Comparison of ENCODE assay signal across 1 cellular context in the genomic region with DNA sequence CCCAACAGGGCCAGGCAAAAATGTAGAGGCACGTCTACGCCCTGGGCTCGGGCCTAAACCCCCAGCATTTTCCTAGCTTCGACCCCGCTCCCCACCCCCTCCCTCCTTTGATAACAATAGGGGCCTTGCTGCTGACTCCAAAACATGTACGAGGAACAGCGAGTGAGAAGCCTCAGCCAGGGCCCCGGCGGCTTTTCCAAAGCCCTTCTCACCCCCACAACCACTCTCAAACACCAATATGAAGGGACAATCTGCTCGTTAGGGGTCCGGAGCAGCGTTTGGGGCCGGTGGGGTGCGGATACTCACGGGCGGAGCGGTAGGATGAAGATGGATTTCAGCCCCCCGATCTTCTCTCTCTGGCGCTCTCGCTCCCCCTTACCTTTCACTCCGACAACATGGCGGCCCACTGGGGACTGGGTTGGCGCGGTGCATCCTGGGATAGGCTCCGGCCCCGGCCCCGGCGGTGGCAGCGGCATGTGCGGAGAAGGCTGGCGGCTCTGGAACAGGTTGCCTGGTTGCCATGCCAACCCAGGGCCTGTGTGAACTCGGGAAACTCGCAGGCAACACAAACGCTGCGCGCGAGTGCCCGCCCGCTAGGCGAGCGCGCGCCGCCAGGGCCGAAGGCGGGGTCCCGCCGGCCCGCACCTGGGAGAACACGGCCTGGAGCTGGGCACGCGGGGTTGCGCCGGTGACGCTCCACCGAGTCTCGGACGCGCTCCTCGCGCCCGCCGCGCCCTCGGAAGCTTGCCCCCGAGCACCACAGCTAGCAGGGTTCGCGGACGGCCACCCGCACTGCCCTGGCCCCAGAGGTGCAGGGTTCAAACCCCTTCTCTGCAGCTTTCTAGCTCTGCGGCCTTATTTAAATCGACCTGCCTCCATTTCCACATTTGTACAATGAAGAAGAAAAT.
A peak's percentile ranks its signal among the peaks of the same experiment; 100 is the strongest.
TF ChIP-seq lines count a peak whose summit lies in the region.

A gene with protein sequence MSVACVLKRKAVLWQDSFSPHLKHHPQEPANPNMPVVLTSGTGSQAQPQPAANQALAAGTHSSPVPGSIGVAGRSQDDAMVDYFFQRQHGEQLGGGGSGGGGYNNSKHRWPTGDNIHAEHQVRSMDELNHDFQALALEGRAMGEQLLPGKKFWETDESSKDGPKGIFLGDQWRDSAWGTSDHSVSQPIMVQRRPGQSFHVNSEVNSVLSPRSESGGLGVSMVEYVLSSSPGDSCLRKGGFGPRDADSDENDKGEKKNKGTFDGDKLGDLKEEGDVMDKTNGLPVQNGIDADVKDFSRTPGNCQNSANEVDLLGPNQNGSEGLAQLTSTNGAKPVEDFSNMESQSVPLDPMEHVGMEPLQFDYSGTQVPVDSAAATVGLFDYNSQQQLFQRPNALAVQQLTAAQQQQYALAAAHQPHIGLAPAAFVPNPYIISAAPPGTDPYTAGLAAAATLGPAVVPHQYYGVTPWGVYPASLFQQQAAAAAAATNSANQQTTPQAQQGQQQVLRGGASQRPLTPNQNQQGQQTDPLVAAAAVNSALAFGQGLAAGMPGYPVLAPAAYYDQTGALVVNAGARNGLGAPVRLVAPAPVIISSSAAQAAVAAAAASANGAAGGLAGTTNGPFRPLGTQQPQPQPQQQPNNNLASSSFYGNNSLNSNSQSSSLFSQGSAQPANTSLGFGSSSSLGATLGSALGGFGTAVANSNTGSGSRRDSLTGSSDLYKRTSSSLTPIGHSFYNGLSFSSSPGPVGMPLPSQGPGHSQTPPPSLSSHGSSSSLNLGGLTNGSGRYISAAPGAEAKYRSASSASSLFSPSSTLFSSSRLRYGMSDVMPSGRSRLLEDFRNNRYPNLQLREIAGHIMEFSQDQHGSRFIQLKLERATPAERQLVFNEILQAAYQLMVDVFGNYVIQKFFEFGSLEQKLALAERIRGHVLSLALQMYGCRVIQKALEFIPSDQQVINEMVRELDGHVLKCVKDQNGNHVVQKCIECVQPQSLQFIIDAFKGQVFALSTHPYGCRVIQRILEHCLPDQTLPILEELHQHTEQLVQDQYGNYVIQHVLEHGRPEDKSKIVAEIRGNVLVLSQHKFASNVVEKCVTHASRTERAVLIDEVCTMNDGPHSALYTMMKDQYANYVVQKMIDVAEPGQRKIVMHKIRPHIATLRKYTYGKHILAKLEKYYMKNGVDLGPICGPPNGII (minus strand): TSS at position 408 of the 908 bp plus-strand sequence. CDS start 6,151 bp downstream, outside the sequence.

TF ChIP-seq in HepG2, 621 proteins besides CTCF, POLR2A, EP300 and RAD21 (continued from another document and continues in another):
- TF ChIP-seq NAIF1 (CRISPR knock-in tag; IDR thresholded peaks at IDR 0.05; ENCODE audit: borderline replicate concordance) = peak; percentile 93
- no peak for TF ChIP-seq RCOR2 (CRISPR knock-in tag; IDR thresholded peaks at IDR 0.05)
- no peak for TF ChIP-seq ZNF431 (CRISPR knock-in tag; IDR thresholded peaks at IDR 0.05; ENCODE audit: borderline replicate concordance, low read depth)
- no peak for TF ChIP-seq HNF4G (IDR thresholded peaks at IDR 0.05; ENCODE audit: borderline replicate concordance, low read depth, low read length)
- TF ChIP-seq HNF4G (CRISPR knock-in tag; IDR thresholded peaks at IDR 0.05; ENCODE audit: borderline replicate concordance, low read depth) = peak; percentile 42; the same call in 1 of the 2 replicates
- 0 out of 2 replicates have a peak, but pooled peaks have one; percentile 36 for TF ChIP-seq KDM5A (IDR thresholded peaks at IDR 0.05; ENCODE audit: borderline replicate concordance, low read length)
- TF ChIP-seq TOE1 (CRISPR knock-in tag; IDR thresholded peaks at IDR 0.05) = no peak
- TF ChIP-seq MZF1 (CRISPR knock-in tag; IDR thresholded peaks at IDR 0.05; ENCODE audit: borderline replicate concordance) = 0 out of 2 replicates have a peak, but pooled peaks have one; percentile 57
- TF ChIP-seq SRSF1 (optimal IDR thresholded peaks at IDR 0.05; ENCODE audit: low read depth, low read length) = peak; percentile 76
- TF ChIP-seq ZNF34 (CRISPR knock-in tag; IDR thresholded peaks at IDR 0.05; ENCODE audit: borderline replicate concordance) = 0 out of 2 replicates have a peak, but pooled peaks have one; percentile 70
- no peak for TF ChIP-seq ZNF33B (CRISPR knock-in tag; IDR thresholded peaks at IDR 0.05)
- peak; percentile 63 for TF ChIP-seq SOX5 (CRISPR knock-in tag; IDR thresholded peaks at IDR 0.05; ENCODE audit: borderline replicate concordance)
- TF ChIP-seq NFATC3 (CRISPR knock-in tag; IDR thresholded peaks at IDR 0.05) = no peak
- peak; percentile 14; the same call in 1 of the 2 replicates for TF ChIP-seq ZC3H4 (CRISPR knock-in tag; IDR thresholded peaks at IDR 0.05; ENCODE audit: borderline replicate concordance)
- TF ChIP-seq TCF12 (IDR thresholded peaks at IDR 0.05) = no peak
- no peak; the same call in 1 of the 2 replicates for TF ChIP-seq TCF12 (CRISPR knock-in tag; IDR thresholded peaks at IDR 0.05)
- no peak for TF ChIP-seq FOSL2 (CRISPR knock-in tag; IDR thresholded peaks at IDR 0.05)
- TF ChIP-seq, protein P1, sequence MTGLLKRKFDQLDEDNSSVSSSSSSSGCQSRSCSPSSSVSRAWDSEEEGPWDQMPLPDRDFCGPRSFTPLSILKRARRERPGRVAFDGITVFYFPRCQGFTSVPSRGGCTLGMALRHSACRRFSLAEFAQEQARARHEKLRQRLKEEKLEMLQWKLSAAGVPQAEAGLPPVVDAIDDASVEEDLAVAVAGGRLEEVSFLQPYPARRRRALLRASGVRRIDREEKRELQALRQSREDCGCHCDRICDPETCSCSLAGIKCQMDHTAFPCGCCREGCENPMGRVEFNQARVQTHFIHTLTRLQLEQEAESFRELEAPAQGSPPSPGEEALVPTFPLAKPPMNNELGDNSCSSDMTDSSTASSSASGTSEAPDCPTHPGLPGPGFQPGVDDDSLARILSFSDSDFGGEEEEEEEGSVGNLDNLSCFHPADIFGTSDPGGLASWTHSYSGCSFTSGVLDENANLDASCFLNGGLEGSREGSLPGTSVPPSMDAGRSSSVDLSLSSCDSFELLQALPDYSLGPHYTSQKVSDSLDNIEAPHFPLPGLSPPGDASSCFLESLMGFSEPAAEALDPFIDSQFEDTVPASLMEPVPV (CRISPR knock-in tag; IDR thresholded peaks at IDR 0.05) = no peak
- TF ChIP-seq SMAD9 (CRISPR knock-in tag; IDR thresholded peaks at IDR 0.05) = no peak
- TF ChIP-seq, protein P2, sequence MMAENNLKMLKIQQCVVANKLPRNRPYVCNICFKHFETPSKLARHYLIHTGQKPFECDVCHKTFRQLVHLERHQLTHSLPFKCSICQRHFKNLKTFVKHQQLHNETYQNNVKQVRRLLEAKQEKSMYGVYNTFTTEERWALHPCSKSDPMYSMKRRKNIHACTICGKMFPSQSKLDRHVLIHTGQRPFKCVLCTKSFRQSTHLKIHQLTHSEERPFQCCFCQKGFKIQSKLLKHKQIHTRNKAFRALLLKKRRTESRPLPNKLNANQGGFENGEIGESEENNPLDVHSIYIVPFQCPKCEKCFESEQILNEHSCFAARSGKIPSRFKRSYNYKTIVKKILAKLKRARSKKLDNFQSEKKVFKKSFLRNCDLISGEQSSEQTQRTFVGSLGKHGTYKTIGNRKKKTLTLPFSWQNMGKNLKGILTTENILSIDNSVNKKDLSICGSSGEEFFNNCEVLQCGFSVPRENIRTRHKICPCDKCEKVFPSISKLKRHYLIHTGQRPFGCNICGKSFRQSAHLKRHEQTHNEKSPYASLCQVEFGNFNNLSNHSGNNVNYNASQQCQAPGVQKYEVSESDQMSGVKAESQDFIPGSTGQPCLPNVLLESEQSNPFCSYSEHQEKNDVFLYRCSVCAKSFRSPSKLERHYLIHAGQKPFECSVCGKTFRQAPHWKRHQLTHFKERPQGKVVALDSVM (CRISPR knock-in tag; IDR thresholded peaks at IDR 0.05) = peak; percentile 63
- no peak for TF ChIP-seq PHB2 (IDR thresholded peaks at IDR 0.05; ENCODE audit: partially characterized antibody)
- TF ChIP-seq, protein P3, sequence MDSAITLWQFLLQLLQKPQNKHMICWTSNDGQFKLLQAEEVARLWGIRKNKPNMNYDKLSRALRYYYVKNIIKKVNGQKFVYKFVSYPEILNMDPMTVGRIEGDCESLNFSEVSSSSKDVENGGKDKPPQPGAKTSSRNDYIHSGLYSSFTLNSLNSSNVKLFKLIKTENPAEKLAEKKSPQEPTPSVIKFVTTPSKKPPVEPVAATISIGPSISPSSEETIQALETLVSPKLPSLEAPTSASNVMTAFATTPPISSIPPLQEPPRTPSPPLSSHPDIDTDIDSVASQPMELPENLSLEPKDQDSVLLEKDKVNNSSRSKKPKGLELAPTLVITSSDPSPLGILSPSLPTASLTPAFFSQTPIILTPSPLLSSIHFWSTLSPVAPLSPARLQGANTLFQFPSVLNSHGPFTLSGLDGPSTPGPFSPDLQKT (CRISPR knock-in tag; IDR thresholded peaks at IDR 0.05; ENCODE audit: borderline replicate concordance) = peak; percentile 22; the same call in 1 of the 2 replicates
- TF ChIP-seq, protein P4, sequence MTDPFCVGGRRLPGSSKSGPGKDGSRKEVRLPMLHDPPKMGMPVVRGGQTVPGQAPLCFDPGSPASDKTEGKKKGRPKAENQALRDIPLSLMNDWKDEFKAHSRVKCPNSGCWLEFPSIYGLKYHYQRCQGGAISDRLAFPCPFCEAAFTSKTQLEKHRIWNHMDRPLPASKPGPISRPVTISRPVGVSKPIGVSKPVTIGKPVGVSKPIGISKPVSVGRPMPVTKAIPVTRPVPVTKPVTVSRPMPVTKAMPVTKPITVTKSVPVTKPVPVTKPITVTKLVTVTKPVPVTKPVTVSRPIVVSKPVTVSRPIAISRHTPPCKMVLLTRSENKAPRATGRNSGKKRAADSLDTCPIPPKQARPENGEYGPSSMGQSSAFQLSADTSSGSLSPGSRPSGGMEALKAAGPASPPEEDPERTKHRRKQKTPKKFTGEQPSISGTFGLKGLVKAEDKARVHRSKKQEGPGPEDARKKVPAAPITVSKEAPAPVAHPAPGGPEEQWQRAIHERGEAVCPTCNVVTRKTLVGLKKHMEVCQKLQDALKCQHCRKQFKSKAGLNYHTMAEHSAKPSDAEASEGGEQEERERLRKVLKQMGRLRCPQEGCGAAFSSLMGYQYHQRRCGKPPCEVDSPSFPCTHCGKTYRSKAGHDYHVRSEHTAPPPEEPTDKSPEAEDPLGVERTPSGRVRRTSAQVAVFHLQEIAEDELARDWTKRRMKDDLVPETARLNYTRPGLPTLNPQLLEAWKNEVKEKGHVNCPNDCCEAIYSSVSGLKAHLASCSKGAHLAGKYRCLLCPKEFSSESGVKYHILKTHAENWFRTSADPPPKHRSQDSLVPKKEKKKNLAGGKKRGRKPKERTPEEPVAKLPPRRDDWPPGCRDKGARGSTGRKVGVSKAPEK (CRISPR knock-in tag; IDR thresholded peaks at IDR 0.05; ENCODE audit: borderline replicate concordance) = no peak
- TF ChIP-seq ZBTB21 (CRISPR knock-in tag; IDR thresholded peaks at IDR 0.05) = no peak
- peak; percentile 73 for TF ChIP-seq DMAP1 (CRISPR knock-in tag; IDR thresholded peaks at IDR 0.05)
- TF ChIP-seq, protein P5, sequence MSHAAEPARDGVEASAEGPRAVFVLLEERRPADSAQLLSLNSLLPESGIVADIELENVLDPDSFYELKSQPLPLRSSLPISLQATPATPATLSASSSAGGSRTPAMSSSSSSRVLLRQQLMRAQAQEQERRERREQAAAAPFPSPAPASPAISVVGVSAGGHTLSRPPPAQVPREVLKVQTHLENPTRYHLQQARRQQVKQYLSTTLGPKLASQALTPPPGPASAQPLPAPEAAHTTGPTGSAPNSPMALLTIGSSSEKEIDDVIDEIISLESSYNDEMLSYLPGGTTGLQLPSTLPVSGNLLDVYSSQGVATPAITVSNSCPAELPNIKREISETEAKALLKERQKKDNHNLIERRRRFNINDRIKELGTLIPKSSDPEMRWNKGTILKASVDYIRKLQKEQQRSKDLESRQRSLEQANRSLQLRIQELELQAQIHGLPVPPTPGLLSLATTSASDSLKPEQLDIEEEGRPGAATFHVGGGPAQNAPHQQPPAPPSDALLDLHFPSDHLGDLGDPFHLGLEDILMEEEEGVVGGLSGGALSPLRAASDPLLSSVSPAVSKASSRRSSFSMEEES (CRISPR knock-in tag; IDR thresholded peaks at IDR 0.05) = no peak
- no peak for TF ChIP-seq PTBP1 (IDR thresholded peaks at IDR 0.05; ENCODE audit: low read depth, low read length, poor library complexity, severe bottlenecking)
- TF ChIP-seq, protein P6, sequence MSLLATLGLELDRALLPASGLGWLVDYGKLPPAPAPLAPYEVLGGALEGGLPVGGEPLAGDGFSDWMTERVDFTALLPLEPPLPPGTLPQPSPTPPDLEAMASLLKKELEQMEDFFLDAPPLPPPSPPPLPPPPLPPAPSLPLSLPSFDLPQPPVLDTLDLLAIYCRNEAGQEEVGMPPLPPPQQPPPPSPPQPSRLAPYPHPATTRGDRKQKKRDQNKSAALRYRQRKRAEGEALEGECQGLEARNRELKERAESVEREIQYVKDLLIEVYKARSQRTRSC (CRISPR knock-in tag; IDR thresholded peaks at IDR 0.05; ENCODE audit: low read depth) = no peak
- TF ChIP-seq, protein P7, sequence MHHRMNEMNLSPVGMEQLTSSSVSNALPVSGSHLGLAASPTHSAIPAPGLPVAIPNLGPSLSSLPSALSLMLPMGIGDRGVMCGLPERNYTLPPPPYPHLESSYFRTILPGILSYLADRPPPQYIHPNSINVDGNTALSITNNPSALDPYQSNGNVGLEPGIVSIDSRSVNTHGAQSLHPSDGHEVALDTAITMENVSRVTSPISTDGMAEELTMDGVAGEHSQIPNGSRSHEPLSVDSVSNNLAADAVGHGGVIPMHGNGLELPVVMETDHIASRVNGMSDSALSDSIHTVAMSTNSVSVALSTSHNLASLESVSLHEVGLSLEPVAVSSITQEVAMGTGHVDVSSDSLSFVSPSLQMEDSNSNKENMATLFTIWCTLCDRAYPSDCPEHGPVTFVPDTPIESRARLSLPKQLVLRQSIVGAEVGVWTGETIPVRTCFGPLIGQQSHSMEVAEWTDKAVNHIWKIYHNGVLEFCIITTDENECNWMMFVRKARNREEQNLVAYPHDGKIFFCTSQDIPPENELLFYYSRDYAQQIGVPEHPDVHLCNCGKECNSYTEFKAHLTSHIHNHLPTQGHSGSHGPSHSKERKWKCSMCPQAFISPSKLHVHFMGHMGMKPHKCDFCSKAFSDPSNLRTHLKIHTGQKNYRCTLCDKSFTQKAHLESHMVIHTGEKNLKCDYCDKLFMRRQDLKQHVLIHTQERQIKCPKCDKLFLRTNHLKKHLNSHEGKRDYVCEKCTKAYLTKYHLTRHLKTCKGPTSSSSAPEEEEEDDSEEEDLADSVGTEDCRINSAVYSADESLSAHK (CRISPR knock-in tag; IDR thresholded peaks at IDR 0.05; ENCODE audit: borderline replicate concordance) = no peak
- no peak for TF ChIP-seq ZNF546 (CRISPR knock-in tag; conservative IDR thresholded peaks at IDR 0.05)
- 0 out of 2 replicates have a peak, but pooled peaks have one; percentile 4 for TF ChIP-seq THYN1 (CRISPR knock-in tag; IDR thresholded peaks at IDR 0.05; ENCODE audit: borderline replicate concordance, low read depth)
- TF ChIP-seq HOXA7 (CRISPR knock-in tag; IDR thresholded peaks at IDR 0.05) = no peak
- no peak for TF ChIP-seq ZNF552 (CRISPR knock-in tag; IDR thresholded peaks at IDR 0.05; ENCODE audit: borderline replicate concordance)
- TF ChIP-seq, protein P8, sequence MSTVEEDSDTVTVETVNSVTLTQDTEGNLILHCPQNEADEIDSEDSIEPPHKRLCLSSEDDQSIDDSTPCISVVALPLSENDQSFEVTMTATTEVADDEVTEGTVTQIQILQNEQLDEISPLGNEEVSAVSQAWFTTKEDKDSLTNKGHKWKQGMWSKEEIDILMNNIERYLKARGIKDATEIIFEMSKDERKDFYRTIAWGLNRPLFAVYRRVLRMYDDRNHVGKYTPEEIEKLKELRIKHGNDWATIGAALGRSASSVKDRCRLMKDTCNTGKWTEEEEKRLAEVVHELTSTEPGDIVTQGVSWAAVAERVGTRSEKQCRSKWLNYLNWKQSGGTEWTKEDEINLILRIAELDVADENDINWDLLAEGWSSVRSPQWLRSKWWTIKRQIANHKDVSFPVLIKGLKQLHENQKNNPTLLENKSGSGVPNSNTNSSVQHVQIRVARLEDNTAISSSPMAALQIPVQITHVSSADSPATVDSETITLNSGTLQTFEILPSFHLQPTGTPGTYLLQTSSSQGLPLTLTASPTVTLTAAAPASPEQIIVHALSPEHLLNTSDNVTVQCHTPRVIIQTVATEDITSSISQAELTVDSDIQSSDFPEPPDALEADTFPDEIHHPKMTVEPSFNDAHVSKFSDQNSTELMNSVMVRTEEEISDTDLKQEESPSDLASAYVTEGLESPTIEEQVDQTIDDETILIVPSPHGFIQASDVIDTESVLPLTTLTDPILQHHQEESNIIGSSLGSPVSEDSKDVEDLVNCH (CRISPR knock-in tag; IDR thresholded peaks at IDR 0.05) = 0 out of 2 replicates have a peak, but pooled peaks have one; percentile 17
